25 cellular contexts compared by ENCODE assay signal in genomic region chr15:84924074-84924700, GRCh38. TPM values are rescaled to one million over a fixed set of nuclear protein-coding genes. Genes with fewer than 3 reads are reported as not detected.
DNase-seq lines count a peak whose midpoint lies in the region; ATAC-seq lines count a peak whose summit lies in the region.
"Had no signal": no experiment of that assay in that cellular context is flagged by ENCODE, and none has a peak within 500 bp of the region (broad histone marks: within the 10 kb centered on the region; RNA-seq: fewer than 3 reads in every experiment).

No MANE protein-coding gene starts in this region.

- no peak overlapping the region for H3K27ac ChIP-seq in ACC112 (ENCODE audit: low read depth, low read length)
- H3K27ac ChIP-seq: SJSA1 had no signal

- H3K4me3 ChIP-seq in ACC112 (ENCODE audit: low read depth, low read length) = 0 out of 2 replicates have a peak overlapping the region, but pooled peaks have one; percentile 1
- H3K4me3 ChIP-seq: SJSA1, smooth muscle cell had no signal

- no peak overlapping the region for H2AFZ ChIP-seq in ACC112 (ENCODE audit: low read length, unreplicated experiment)

- H3K27me3 ChIP-seq in ACC112 (ENCODE audit: insufficient read depth, low read length) = no peaks in the 10 kb centered on the region
- H3K27me3 ChIP-seq: BE2C, SJSA1 had no signal

- H3K36me3 ChIP-seq in ACC112 (ENCODE audit: insufficient read depth, low read length) = no peaks in the 10 kb centered on the region
- H3K36me3 ChIP-seq: BE2C, SJSA1 had no signal

- H3K79me2 ChIP-seq in ACC112 (ENCODE audit: control insufficient read depth, insufficient read depth, low read length, unreplicated experiment) = no peaks in the 10 kb centered on the region

- intact Hi-C loops in sciatic nerve (cut with DNase I) = no loop called here

- DNase-seq in amniotic epithelial cell (ENCODE audit: low read depth) = peak; percentile 34
- no peak for DNase-seq in left lobe of liver (ENCODE audit: low spot score)
- no peak for DNase-seq in sciatic nerve (ENCODE audit: low spot score)
- no peak for DNase-seq in NCI-H526 (lab: John Stamatoyannopoulos, UW)
- no peak for DNase-seq in medulla oblongata (ENCODE audit: extremely low spot score)
- DNase-seq: activated CD4-positive, alpha-beta T cell treated with anti-CD3 and anti-CD28 coated beads for 36 hours; activated naive CD4-positive, alpha-beta T cell treated with anti-CD3 and anti-CD28 coated beads, Interleukin-2, amount 10 ng/mL, durations not matched to agents 7 days and 5 days; activated T-cell treated with anti-CD3 and anti-CD28 coated beads, Interleukin-2, amount 50 U/mL, for 4 hours; BE2C; cerebellar nuclear complex; DMS79; effector CD4-positive, alpha-beta T cell; NK-92 treated with Interleukin-12 subunit alpha and Interleukin-12 subunit beta, amount 100 ng/mL, for 24 hours had no signal

- H3K4me1 ChIP-seq in ACC112 (ENCODE audit: control insufficient read depth, insufficient read depth, low read length, unreplicated experiment) = peaks cover 13% of the 10 kb centered on the region
- H3K4me1 ChIP-seq: SJSA1 had no signal

- ATAC-seq in left lobe of liver (peak; percentile 63), sciatic nerve (peak; percentile 31), GM21381 (IDR thresholded peaks at IDR 0.05; ENCODE audit: unreplicated experiment) (no peak), GM19455 (IDR thresholded peaks at IDR 0.05; ENCODE audit: unreplicated experiment) (no peak)
- ATAC-seq: activated CD4-positive, alpha-beta T cell treated with anti-CD3 and anti-CD28 coated beads for 36 hours; activated T-cell treated with anti-CD3 and anti-CD28 coated beads, Interleukin-2, amount 50 U/mL, for 4 hours; esophagus mucosa; stimulated activated memory B cell treated with anti-CD40 and anti-IgM and Interleukin-4, amounts not matched to agents 10 μg/mL and 1 μg/mL and 100 μg/mL, for 72 hours had no signal

RNA-seq across cellular contexts. Expression of gene SLC28A1, which starts 39.7 kb away (rescaled TPM):
- 64.6 TPM for total RNA-seq in left lobe of liver
- total RNA-seq in sciatic nerve = 0.45 TPM
- total RNA-seq: A172; activated CD4-positive, alpha-beta T cell treated with anti-CD3 and anti-CD28 coated beads for 36 hours; activated CD8-positive, alpha-beta memory T cell treated with anti-CD3 and anti-CD28 coated beads for 36 hours; activated T-cell treated with anti-CD3 and anti-CD28 coated beads, Interleukin-2, amount 50 U/mL, for 4 hours; esophagus mucosa; NCI-H460; SJSA1; smooth muscle cell; T-helper 1 cell treated with Interleukin-12 subunit alpha and Interleukin-12 subunit beta and Interleukin-4 antibody, amounts not matched to agents 30 ng/mL and 1 ng/mL, for 36 hours; temporal lobe had no signal

RNA-seq across cellular contexts. Expression of gene PDE8A, which starts 57.5 kb away (rescaled TPM):
- total RNA-seq in left lobe of liver (33.1 TPM), sciatic nerve (71.4 TPM)

Comparison
In these comparisons a context has a peak if more than half of its experiments do, and no peak if none do; other contexts are left out.
1. ATAC-seq: peak in left lobe of liver (single experiment) and sciatic nerve (single experiment); none in GM21381 (single experiment) and GM19455 (single experiment).
2. RNA of gene SLC28A1, which starts 39.7 kb away (total RNA-seq): 64.6 TPM in left lobe of liver (single experiment); 0.45 TPM in sciatic nerve (single experiment); every median in the first group is over 10 times any median in the second.